In the genomic region with DNA sequence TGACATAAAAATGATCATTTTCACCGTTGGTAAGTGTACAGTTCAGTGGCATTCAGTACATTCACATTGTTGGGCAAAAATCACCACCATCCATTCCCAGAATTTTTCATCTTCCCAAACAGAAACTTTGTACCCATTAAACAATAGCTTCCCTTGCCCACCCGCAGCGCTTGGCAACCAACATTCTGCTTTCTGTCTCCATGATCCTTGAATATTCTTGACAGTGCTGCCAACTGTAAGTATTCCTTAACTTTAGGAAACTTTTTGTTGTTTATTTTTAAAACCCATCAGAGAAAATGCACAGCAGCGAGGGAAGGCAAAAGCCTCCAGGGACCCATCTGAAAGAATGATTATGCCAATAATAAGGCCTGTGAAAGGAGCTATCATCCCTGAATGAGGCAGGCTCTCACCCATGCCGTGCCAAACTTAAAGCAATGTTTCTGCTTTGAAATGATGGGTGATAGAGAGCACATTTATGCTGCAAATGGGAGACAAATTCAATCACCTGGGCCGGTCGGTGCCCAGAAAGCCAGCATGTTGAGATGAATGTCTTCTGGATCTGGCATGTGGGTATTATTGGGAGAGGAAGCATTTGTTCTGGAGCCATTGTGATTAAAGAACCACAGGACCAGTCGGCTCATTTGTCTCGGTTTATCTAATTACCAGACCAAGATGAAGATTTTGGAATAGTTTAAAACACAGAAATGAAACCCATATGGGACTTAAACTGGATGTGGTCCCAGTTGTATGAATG, we compare ENCODE assay signal across 26 cellular contexts.
"Had no signal": no experiment of that assay in that cellular context is flagged by ENCODE, and none has a peak within 500 bp of the region (broad histone marks: within the 10 kb centered on the region; RNA-seq: fewer than 3 reads in every experiment).

No MANE protein-coding gene starts in this region.

- H3K36me3 ChIP-seq: brain microvascular endothelial cell, pancreas, prostate gland, right atrium auricular region, upper lobe of left lung, WERI-Rb-1 had no signal

- H3K27ac ChIP-seq: brain microvascular endothelial cell, pancreas, prostate gland, testis, upper lobe of left lung, WERI-Rb-1 had no signal

- H3K27ac Mint-ChIP-seq: activated naive CD4-positive, alpha-beta T cell treated with anti-CD3 and anti-CD28 coated beads for 36 hours; activated naive CD8-positive, alpha-beta T cell treated with anti-CD3 and anti-CD28 coated beads for 36 hours; activated T-helper 1 cell treated with anti-CD3 and anti-CD28 coated beads, Interleukin-12 subunit alpha, Interleukin-12 subunit beta, Interleukin-2, Interleukin-4 antibody, amounts not matched to agents 30 ng/mL and 10 ng/mL and 1 ng/mL, durations not matched to agents 14 hours and 24 hours and 36 hours; endodermal cell; mesothelial cell of epicardium; naive B cell; T-helper 17 cell had no signal

- FAIRE-seq: astrocyte, pancreas had no signal

- H3K36me3 Mint-ChIP-seq: activated naive CD8-positive, alpha-beta T cell treated with anti-CD3 and anti-CD28 coated beads for 36 hours; mesothelial cell of epicardium; naive B cell had no signal

- H3K9me3 Mint-ChIP-seq: activated naive CD4-positive, alpha-beta T cell treated with anti-CD3 and anti-CD28 coated beads for 36 hours; activated naive CD8-positive, alpha-beta T cell treated with anti-CD3 and anti-CD28 coated beads for 36 hours; activated T-helper 1 cell treated with anti-CD3 and anti-CD28 coated beads, Interleukin-12 subunit alpha, Interleukin-12 subunit beta, Interleukin-2, Interleukin-4 antibody, amounts not matched to agents 30 ng/mL and 10 ng/mL and 1 ng/mL, durations not matched to agents 14 hours and 24 hours and 36 hours; endodermal cell; mesothelial cell of epicardium; naive B cell had no signal

- H3K4me1 ChIP-seq: pancreas, prostate gland, right atrium auricular region, testis, upper lobe of left lung had no signal

- H3K4me3 Mint-ChIP-seq: activated naive CD4-positive, alpha-beta T cell treated with anti-CD3 and anti-CD28 coated beads for 36 hours; activated naive CD8-positive, alpha-beta T cell treated with anti-CD3 and anti-CD28 coated beads for 36 hours; activated T-helper 1 cell treated with anti-CD3 and anti-CD28 coated beads, Interleukin-12 subunit alpha, Interleukin-12 subunit beta, Interleukin-2, Interleukin-4 antibody, amounts not matched to agents 30 ng/mL and 10 ng/mL and 1 ng/mL, durations not matched to agents 14 hours and 24 hours and 36 hours; endodermal cell; mesothelial cell of epicardium; naive B cell; T-helper 17 cell had no signal

- DNase-seq: activated CD4-positive, alpha-beta T cell treated with anti-CD3 and anti-CD28 coated beads for 48 hours; activated CD4-positive, alpha-beta T cell treated with anti-CD3 and anti-CD28 coated beads, Interleukin-2, amount 50 U/mL, for 48 hours; activated CD8-positive, alpha-beta memory T cell treated with anti-CD3 and anti-CD28 coated beads for 24 hours; activated effector memory CD4-positive, alpha-beta T cell treated with anti-CD3 and anti-CD28 coated beads, Interleukin-2, amount 50 U/mL, for 16 hours; activated naive CD4-positive, alpha-beta T cell treated with anti-CD3 and anti-CD28 coated beads for 36 hours; activated naive CD8-positive, alpha-beta T cell treated with anti-CD3 and anti-CD28 coated beads for 36 hours; amniotic stem cell; brain microvascular endothelial cell; endodermal cell; foreskin melanocyte; islet precursor cell; left ventricle myocardium superior; mammary epithelial cell; naive B cell; pancreas; stimulated activated naive CD4-positive, alpha-beta T cell; T-helper 17 cell; T1000; testis; upper lobe of left lung; WERI-Rb-1 had no signal

- H3K27me3 Mint-ChIP-seq: activated naive CD8-positive, alpha-beta T cell treated with anti-CD3 and anti-CD28 coated beads for 36 hours had no signal

- H3K27me3 ChIP-seq: brain microvascular endothelial cell, pancreas, right atrium auricular region, testis, upper lobe of left lung had no signal

- H3K4me1 Mint-ChIP-seq: activated naive CD8-positive, alpha-beta T cell treated with anti-CD3 and anti-CD28 coated beads for 36 hours; T-helper 17 cell had no signal

- H3K9me3 ChIP-seq: pancreas, prostate gland, right atrium auricular region, testis, upper lobe of left lung had no signal

- H3K4me3 ChIP-seq: pancreas, prostate gland, right atrium auricular region, testis, upper lobe of left lung had no signal
